ENCODE assay signal across 15 cellular contexts in genomic region chr20:7301807-7302206, GRCh38.
DNase-seq lines count a peak whose midpoint lies in the region; ATAC-seq and TF ChIP-seq lines count a peak whose summit lies in the region.
"Had no signal": no experiment of that assay in that cellular context is flagged by ENCODE, and none has a peak within 500 bp of the region (broad histone marks: within the 10 kb centered on the region; RNA-seq: fewer than 3 reads in every experiment).

No MANE protein-coding gene starts in this region.

- no peaks in the 10 kb centered on the region; the same call in 1 of the 2 replicates for H3K4me1 ChIP-seq in GM23248 (ENCODE audit: insufficient read depth)
- H3K4me1 ChIP-seq in ectodermal cell (ENCODE audit: control insufficient read depth, insufficient read depth, low read length) = peaks cover 9% of the 10 kb centered on the region
- H3K4me1 ChIP-seq in mesodermal cell (ENCODE audit: control insufficient read depth, insufficient read depth, low read length, poor library complexity, severe bottlenecking) = no peaks in the 10 kb centered on the region
- no peaks in the 10 kb centered on the region for H3K4me1 ChIP-seq in right lobe of liver
- H3K4me1 ChIP-seq: BLaER1, Caco-2 had no signal

- no peak for ATAC-seq in WTC11
- ATAC-seq in right lobe of liver = no peak

- H3K4me1 Mint-ChIP-seq in WTC11 (peaks cover 27% of the 10 kb centered on the region), Calu3 (ENCODE audit: low read depth, unreplicated experiment) (no peaks in the 10 kb centered on the region)
- H3K4me1 Mint-ChIP-seq: CD8-positive, alpha-beta memory T cell had no signal

- H3K79me2 ChIP-seq in GM23248 (ENCODE audit: insufficient read depth) = no peaks in the 10 kb centered on the region

- H3K9me3 Mint-ChIP-seq in WTC11 = peaks cover 8% of the 10 kb centered on the region
- H3K9me3 Mint-ChIP-seq in Calu3 (ENCODE audit: low read depth, unreplicated experiment) = peaks cover 2% of the 10 kb centered on the region

- no peaks in the 10 kb centered on the region for H4K20me1 ChIP-seq in GM23248 (ENCODE audit: insufficient read depth)
- H4K20me1 ChIP-seq: BLaER1 had no signal

- CTCF ChIA-PET in WTC11 (lab: Charles Lee) = interaction anchor here (1.6 to 3.5 kb wide), 2 partner anchors 16 to 17 kb away, joined by 3 to 25 read pairs; no protein-coding TSS in a partner anchor
- CTCF ChIA-PET in Calu3 (lab: Charles Lee) = no interaction called here

- H3K4me3 ChIP-seq in GM23248 (no peak overlapping the region), ectodermal cell (ENCODE audit: insufficient read depth, low read depth, low read length) (no peak overlapping the region), mesodermal cell (ENCODE audit: extremely low read depth, insufficient read depth, low read length, poor library complexity, severe bottlenecking) (no peak overlapping the region), lower leg skin (ENCODE audit: low read depth, poor library complexity, severe bottlenecking) (no peak overlapping the region), right lobe of liver (no peak overlapping the region)
- H3K4me3 ChIP-seq: BLaER1 had no signal

- H3K4me2 ChIP-seq in GM23248 (ENCODE audit: unreplicated experiment) = no peak overlapping the region
- H3K4me2 ChIP-seq: BLaER1 had no signal

- no peaks in the 10 kb centered on the region for H3K36me3 ChIP-seq in GM23248 (ENCODE audit: low read depth)
- no peaks in the 10 kb centered on the region for H3K36me3 ChIP-seq in ectodermal cell (ENCODE audit: control insufficient read depth, insufficient read depth, low read length)
- H3K36me3 ChIP-seq in mesodermal cell (ENCODE audit: control insufficient read depth, insufficient read depth, low read length) = no peaks in the 10 kb centered on the region
- no peaks in the 10 kb centered on the region for H3K36me3 ChIP-seq in right lobe of liver
- H3K36me3 ChIP-seq: BLaER1 had no signal

- TF ChIP-seq CTCF in WTC11 (IDR thresholded peaks at IDR 0.05) (no peak), lower leg skin (IDR thresholded peaks at IDR 0.05) (no peak), Calu3 (IDR thresholded peaks at IDR 0.05; ENCODE audit: unreplicated experiment) (no peak), right lobe of liver (IDR thresholded peaks at IDR 0.05) (no peak)

- no peaks in the 10 kb centered on the region for H3K9me3 ChIP-seq in GM23248 (ENCODE audit: low read depth)
- H3K9me3 ChIP-seq in ectodermal cell (ENCODE audit: control insufficient read depth, low read length) = no peaks in the 10 kb centered on the region
- no peaks in the 10 kb centered on the region for H3K9me3 ChIP-seq in mesodermal cell (ENCODE audit: control insufficient read depth, low read length)
- no peaks in the 10 kb centered on the region for H3K9me3 ChIP-seq in right lobe of liver
- H3K9me3 ChIP-seq: BLaER1, Caco-2 had no signal

- intact Hi-C loops in lower leg skin (cut with DNase I; ENCODE audit: low total_unique reads) = no loop called here
- intact Hi-C loops in Calu3 (cut with micrococcal nuclease; ENCODE audit: unreplicated experiment) = no loop called here
- intact Hi-C loops in right lobe of liver (cut with DNase I) = no loop called here

- POLR2A ChIA-PET in WTC11 (lab: Charles Lee) = no interaction called here

- DNase-seq in GM23248 (peak; percentile 5), WTC11 (ENCODE audit: low spot score) (no peak), hepatic stellate cell (ENCODE audit: low spot score) (no peak), lower leg skin (ENCODE audit: low spot score in 2 of 2) (no peak), Calu3 (no peak), right lobe of liver (no peak)
- DNase-seq: 8988T; AML-193; Caco-2; CD8-positive, alpha-beta memory T cell; DMS53; GF-D8 had no signal

- H3K9me2 ChIP-seq in GM23248 (ENCODE audit: insufficient read depth) = no peaks in the 10 kb centered on the region; the same call in 1 of the 2 replicates

- no peaks in the 10 kb centered on the region for H3F3A ChIP-seq in GM23248 (ENCODE audit: insufficient read depth)

- 64 to 77% methylated on average over 2 of the region's 2 CpGs for WGBS in GM23248 (ENCODE audit: low coverage in 1 of 2, low lambda C conversion rate in 2 of 2, missing lambda C conversion rate in 2 of 2), 2 experiments
- WGBS in ectodermal cell, 2 experiments = 63 to 92% methylated on average over 1 to 2 of the region's 2 CpGs
- WGBS in mesodermal cell (ENCODE audit: insufficient coverage in 2 of 2), 2 experiments = no CpG with 5 or more reads among the region's 2 CpGs
- WGBS in lower leg skin, 2 donors = 68 to 69% methylated on average over 2 of the region's 2 CpGs
- 82% methylated on average over 2 of the region's 2 CpGs for WGBS in right lobe of liver (ENCODE audit: insufficient coverage, low coverage, low lambda C conversion rate, missing lambda C conversion rate)

- no TSS peak for BruUV-seq in Calu3 (replicated peaks; lab: Mats Ljungman, UMichigan)

- H3K27ac Mint-ChIP-seq in WTC11 = peak overlapping the region; percentile 26; the same call in 1 of the 2 replicates
- H3K27ac Mint-ChIP-seq in Calu3 (ENCODE audit: unreplicated experiment) = no peak overlapping the region
- H3K27ac Mint-ChIP-seq: CD8-positive, alpha-beta memory T cell had no signal

- H3K9ac ChIP-seq in GM23248 = no peak overlapping the region
- H3K9ac ChIP-seq: BLaER1 had no signal

- no peak for TF ChIP-seq POLR2A in lower leg skin (IDR thresholded peaks at IDR 0.05)
- no peak for TF ChIP-seq POLR2A in right lobe of liver (IDR thresholded peaks at IDR 0.05)

- H3K27me3 ChIP-seq in GM23248 (replicated peaks; ENCODE audit: insufficient read depth) (no peaks in the 10 kb centered on the region), ectodermal cell (ENCODE audit: control insufficient read depth, insufficient read depth, low read length, poor library complexity, severe bottlenecking) (no peaks in the 10 kb centered on the region), right lobe of liver (no peaks in the 10 kb centered on the region)
- H3K27me3 ChIP-seq: BLaER1 had no signal

- in situ Hi-C loops in GM23248 (cut with MboI) = no loop called here

- H3K27ac ChIP-seq in GM23248 (no peak overlapping the region), ectodermal cell (ENCODE audit: insufficient read depth, low read depth, low read length, poor library complexity, severe bottlenecking) (peak overlapping the region; percentile 56), mesodermal cell (ENCODE audit: low read depth, low read length, severe bottlenecking) (peak overlapping the region; percentile 16), right lobe of liver (no peak overlapping the region)
- H3K27ac ChIP-seq: BLaER1 had no signal

- H3K36me3 Mint-ChIP-seq in WTC11 (peaks cover 5% of the 10 kb centered on the region), Calu3 (ENCODE audit: insufficient read depth, unreplicated experiment) (no peaks in the 10 kb centered on the region)
- H3K36me3 Mint-ChIP-seq: CD8-positive, alpha-beta memory T cell had no signal

- no peak overlapping the region for H3K4me3 Mint-ChIP-seq in WTC11
- no peak overlapping the region for H3K4me3 Mint-ChIP-seq in Calu3 (ENCODE audit: low read depth, unreplicated experiment)
- H3K4me3 Mint-ChIP-seq: CD8-positive, alpha-beta memory T cell had no signal

- H2AFZ ChIP-seq in GM23248 = no peak overlapping the region

- no peaks in the 10 kb centered on the region for H3K27me3 Mint-ChIP-seq in WTC11 (ENCODE audit: low read depth)
- no peaks in the 10 kb centered on the region for H3K27me3 Mint-ChIP-seq in Calu3 (ENCODE audit: unreplicated experiment)
- H3K27me3 Mint-ChIP-seq: CD8-positive, alpha-beta memory T cell had no signal

TF ChIP-seq in WTC11, 78 proteins besides CTCF, POLR2A, EP300 and RAD21 (continues in another document):
- no peak for TF ChIP-seq FOXP4 (CRISPR knock-in tag; IDR thresholded peaks at IDR 0.05)
- TF ChIP-seq ATF6 (CRISPR knock-in tag; IDR thresholded peaks at IDR 0.05) = no peak
- TF ChIP-seq ATF1 (CRISPR knock-in tag; IDR thresholded peaks at IDR 0.05) = no peak
- no peak for TF ChIP-seq ZSCAN18 (CRISPR knock-in tag; IDR thresholded peaks at IDR 0.05)

Comparison
In these comparisons a context has a peak if more than half of its experiments do, and no peak if none do; other contexts are left out.
1. H3K27ac ChIP-seq: peak in ectodermal cell (single experiment) and mesodermal cell (single experiment); none in GM23248 (single experiment) and right lobe of liver (0 of 3).